ENCODE assay signal across 14 cellular contexts in the genomic region with DNA sequence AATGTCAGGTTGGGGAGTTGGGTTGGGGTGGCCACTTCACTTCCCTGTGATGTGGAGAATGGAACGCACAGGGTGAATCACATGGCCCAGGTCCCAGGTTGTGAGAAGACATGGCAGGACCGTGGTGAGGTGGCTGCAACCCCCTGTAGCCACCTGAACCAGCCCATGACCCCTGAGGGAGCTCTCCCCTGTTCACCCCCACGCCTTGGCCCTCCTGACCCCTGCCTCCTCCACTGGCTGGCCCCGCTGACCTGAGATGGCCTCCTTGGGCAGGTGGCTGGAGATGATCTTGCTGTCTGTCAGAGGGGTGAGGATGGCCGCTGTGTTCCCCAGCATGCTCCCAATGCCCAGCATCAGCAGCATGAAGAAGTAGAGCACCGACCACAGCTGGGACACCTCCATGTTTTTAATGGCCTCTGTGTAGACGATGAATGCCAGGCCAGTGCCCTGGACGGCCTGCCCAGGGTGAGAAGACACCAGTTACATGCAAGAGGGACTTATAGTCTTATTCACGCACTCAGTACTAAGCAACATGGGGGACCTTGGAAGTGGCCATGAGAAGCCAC. TPM values are rescaled to one million over a fixed set of nuclear protein-coding genes. Genes with fewer than 3 reads are reported as not detected.
DNase-seq lines count a peak whose midpoint lies in the region; ATAC-seq and TF ChIP-seq lines count a peak whose summit lies in the region.
"Had no signal": no experiment of that assay in that cellular context is flagged by ENCODE, and none has a peak within 500 bp of the region (broad histone marks: within the 10 kb centered on the region; RNA-seq: fewer than 3 reads in every experiment).

No MANE protein-coding gene starts in this region.

- H3K27me3 ChIP-seq in left ventricle myocardium inferior (ENCODE audit: low read depth): peaks cover 15% of the 10 kb centered on the region
- H3K27me3 ChIP-seq in endodermal cell (ENCODE audit: control insufficient read depth, insufficient read depth, low read length, poor library complexity, severe bottlenecking): no peaks in the 10 kb centered on the region

- intact Hi-C loops in cardiac septum (cut with DNase I): no loop called here
- intact Hi-C loops in left ventricle myocardium inferior (cut with micrococcal nuclease): loop anchor here (10.0 kb wide), 1 partner anchor 139 kb away; no protein-coding TSS in a partner anchor

- H3K9me3 Mint-ChIP-seq in endodermal cell (peaks cover 13% of the 10 kb centered on the region), osteocyte (ENCODE audit: unreplicated experiment) (peaks cover 16% of the 10 kb centered on the region)
- H3K9me3 Mint-ChIP-seq: CD4-positive, alpha-beta T cell had no signal

- ATAC-seq in stimulated activated naive CD8-positive, alpha-beta T cell treated with anti-CD3 and anti-CD28 coated beads, Interleukin-15, Interleukin-2, amounts not matched to agents 100 U/mL and 50 U/mL, for 24 hours: no peak
- no peak for ATAC-seq in GM19467 (IDR thresholded peaks at IDR 0.05; ENCODE audit: unreplicated experiment)
- ATAC-seq: HCT116 had no signal

- H3K36me3 Mint-ChIP-seq in endodermal cell (ENCODE audit: low read depth): no peaks in the 10 kb centered on the region
- no peaks in the 10 kb centered on the region for H3K36me3 Mint-ChIP-seq in osteocyte (ENCODE audit: unreplicated experiment)

- H3K36me3 ChIP-seq in left ventricle myocardium inferior (no peaks in the 10 kb centered on the region), endodermal cell (ENCODE audit: control insufficient read depth, insufficient read depth, low read length) (no peaks in the 10 kb centered on the region)

- H3K9me3 ChIP-seq in left ventricle myocardium inferior (replicated peaks): peaks cover 11% of the 10 kb centered on the region
- peaks cover 21% of the 10 kb centered on the region for H3K9me3 ChIP-seq in endodermal cell (ENCODE audit: control insufficient read depth, low read length)

- peaks cover 3% of the 10 kb centered on the region for H3K4me1 Mint-ChIP-seq in endodermal cell
- H3K4me1 Mint-ChIP-seq in osteocyte (ENCODE audit: unreplicated experiment): peaks cover 10% of the 10 kb centered on the region

- 93 to 100% methylated on average over 5 to 9 of the region's 9 CpGs for WGBS in endodermal cell (ENCODE audit: insufficient coverage in 1 of 2, insufficient read length in 1 of 2), 2 experiments

- H3K9ac ChIP-seq in endodermal cell (ENCODE audit: extremely low read depth, low read length, poor library complexity, severe bottlenecking): no peak overlapping the region
- H3K9ac ChIP-seq: GM23248 had no signal

- H3K27ac ChIP-seq in left ventricle myocardium inferior (replicated peaks) (no peak overlapping the region), endodermal cell (ENCODE audit: low read depth, low read length) (no peak overlapping the region)
- H3K27ac ChIP-seq: GM23248 had no signal

- peak; percentile 65 for DNase-seq in cardiac septum (ENCODE audit: low spot score)
- no peak for DNase-seq in left ventricle myocardium inferior
- peak; percentile 11 for DNase-seq in endodermal cell
- peak; percentile 80 for DNase-seq in osteocyte (ENCODE audit: extremely low spot score, unreplicated experiment)
- DNase-seq in COLO829 (ENCODE audit: low spot score): no peak
- no peak for DNase-seq in stimulated activated naive CD8-positive, alpha-beta T cell treated with anti-CD3 and anti-CD28 coated beads, Interleukin-15, Interleukin-2, amounts not matched to agents 100 U/mL and 50 U/mL, for 24 hours
- DNase-seq: 8988T; C1 segment of cervical spinal cord; CD4-positive, alpha-beta T cell; DMS53; GF-D8; GM23248 had no signal

- no peak overlapping the region for H3K4me3 Mint-ChIP-seq in endodermal cell
- H3K4me3 Mint-ChIP-seq in osteocyte (ENCODE audit: unreplicated experiment): no peak overlapping the region
- H3K4me3 Mint-ChIP-seq: CD4-positive, alpha-beta T cell had no signal

- H3K4me3 ChIP-seq in left ventricle myocardium inferior (no peak overlapping the region), endodermal cell (ENCODE audit: low read length) (no peak overlapping the region)
- H3K4me3 ChIP-seq: GM23248 had no signal

- TF ChIP-seq CTCF in left ventricle myocardium inferior (IDR thresholded peaks at IDR 0.05; ENCODE audit: borderline replicate concordance): no peak
- TF ChIP-seq CTCF in endodermal cell (conservative IDR thresholded peaks at IDR 0.05): no peak
- no peak for TF ChIP-seq CTCF in osteocyte (IDR thresholded peaks at IDR 0.05)

- peaks cover 7% of the 10 kb centered on the region for H3K27me3 Mint-ChIP-seq in endodermal cell (ENCODE audit: insufficient read depth)
- H3K27me3 Mint-ChIP-seq in osteocyte (ENCODE audit: unreplicated experiment): peaks cover 49% of the 10 kb centered on the region
- H3K27me3 Mint-ChIP-seq: CD4-positive, alpha-beta T cell had no signal

- no peak overlapping the region for H3K27ac Mint-ChIP-seq in endodermal cell
- no peak overlapping the region for H3K27ac Mint-ChIP-seq in osteocyte (ENCODE audit: unreplicated experiment)
- H3K27ac Mint-ChIP-seq: CD4-positive, alpha-beta T cell had no signal

- no peaks in the 10 kb centered on the region for H3K4me1 ChIP-seq in left ventricle myocardium inferior
- no peaks in the 10 kb centered on the region for H3K4me1 ChIP-seq in endodermal cell (ENCODE audit: control insufficient read depth, insufficient read depth, low read length)

RNA-seq across cellular contexts. Expression of a gene that starts 31.0 kb away (rescaled TPM):
- total RNA-seq in cardiac septum (not detected), left ventricle myocardium inferior (not detected), endodermal cell (1 to 10 TPM in 1 of 2 donors, under 1 TPM in 1; 0.29 to 1.5 TPM), osteocyte (not detected in 2 replicates)
- 0.18 TPM for polyA plus RNA-seq in endodermal cell (2013, experiment 1 of 2)
- polyA plus RNA-seq in endodermal cell (2013, experiment 2 of 2): 0.46 TPM
- total RNA-seq: CD4-positive, alpha-beta T cell; GM23248 had no signal
- polyA plus RNA-seq: GM23248 had no signal

Comparison
In these comparisons a context has a peak if more than half of its experiments do, and no peak if none do; other contexts are left out.
1. DNase-seq: peak in cardiac septum (single experiment), endodermal cell (single experiment) and osteocyte (single experiment); none in left ventricle myocardium inferior (single experiment), COLO829 (single experiment) and stimulated activated naive CD8-positive, alpha-beta T cell treated with anti-CD3 and anti-CD28 coated beads, Interleukin-15, Interleukin-2, amounts not matched to agents 100 U/mL and 50 U/mL, for 24 hours (single experiment).